12 cellular contexts compared by ENCODE assay signal in the genomic region with DNA sequence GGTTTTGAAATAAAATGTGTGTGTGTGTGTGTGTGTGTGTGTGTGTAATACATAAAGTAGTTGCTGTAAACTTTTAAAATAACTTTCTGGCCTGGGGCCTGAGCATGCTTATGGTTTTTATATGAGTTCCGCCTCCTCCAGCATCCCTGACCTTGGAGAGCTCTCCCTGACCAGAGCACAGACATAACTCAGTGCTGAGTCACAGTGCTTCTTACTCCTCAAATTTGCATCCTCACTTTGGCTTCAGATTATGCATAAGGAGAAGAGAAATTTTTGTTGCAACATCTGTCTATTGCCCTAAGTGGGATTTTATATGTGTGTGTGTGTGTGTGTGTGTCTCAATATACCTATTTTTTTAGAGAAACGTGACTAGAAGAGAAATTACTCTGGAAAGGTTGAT.
DNase-seq lines count a peak whose midpoint lies in the region; ATAC-seq and TF ChIP-seq lines count a peak whose summit lies in the region.
"Had no signal": no experiment of that assay in that cellular context is flagged by ENCODE, and none has a peak within 500 bp of the region (broad histone marks: within the 10 kb centered on the region; RNA-seq: fewer than 3 reads in every experiment).

No MANE protein-coding gene starts in this region.

- POLR2A ChIA-PET in T-cell (lab: Charles Lee) = interaction anchor here in 1 of 2 donors (0.6 kb wide), 1 partner anchor 65 kb away, joined by 3 read pairs; no protein-coding TSS in a partner anchor

- peaks cover 61% of the 10 kb centered on the region for H3K4me1 Mint-ChIP-seq in activated naive CD4-positive, alpha-beta T cell treated with anti-CD3 and anti-CD28 coated beads, Interleukin-2, amount 50 U/mL, for 24 hours
- H3K4me1 Mint-ChIP-seq in brain (peaks cover 27% of the 10 kb centered on the region), T-cell (peaks cover 39 to 57% (median 51%) of the 10 kb centered on the region in 3 donors)

- no peak for TF ChIP-seq CTCF in brain (conservative IDR thresholded peaks at IDR 0.05)

- no peak overlapping the region for H3K4me3 Mint-ChIP-seq in activated naive CD4-positive, alpha-beta T cell treated with anti-CD3 and anti-CD28 coated beads, Interleukin-2, amount 50 U/mL, for 24 hours
- H3K4me3 Mint-ChIP-seq in brain = peak overlapping the region in 3 of 5 experiments; percentile 15 to 55 (median 43)
- no peak overlapping the region for H3K4me3 Mint-ChIP-seq in T-cell

- H3K9me3 Mint-ChIP-seq in activated naive CD4-positive, alpha-beta T cell treated with anti-CD3 and anti-CD28 coated beads, Interleukin-2, amount 50 U/mL, for 24 hours = no peaks in the 10 kb centered on the region
- H3K9me3 Mint-ChIP-seq in brain (peaks cover 6 to 13% (median 10%) of the 10 kb centered on the region in 5 experiments), T-cell (no peaks in the 10 kb centered on the region)

- ATAC-seq in T-cell (replicated peaks in 1 of 4) = no peak
- ATAC-seq in HG03457 (IDR thresholded peaks at IDR 0.05; ENCODE audit: unreplicated experiment) = no peak

- H3K27ac ChIP-seq in temporal lobe (ENCODE audit: low read depth, low read length) = peak overlapping the region; percentile 84
- H3K27ac ChIP-seq: RWPE1 had no signal

- peaks cover 21% of the 10 kb centered on the region for H3K36me3 Mint-ChIP-seq in activated naive CD4-positive, alpha-beta T cell treated with anti-CD3 and anti-CD28 coated beads, Interleukin-2, amount 50 U/mL, for 24 hours
- H3K36me3 Mint-ChIP-seq in brain = peaks cover 7% of the 10 kb centered on the region
- peaks cover 29% of the 10 kb centered on the region for H3K36me3 Mint-ChIP-seq in T-cell

- no peak for DNase-seq in activated naive CD4-positive, alpha-beta T cell treated with anti-CD3 and anti-CD28 coated beads, Interleukin-2, amount 50 U/mL, for 16 hours
- DNase-seq in iPS-NIHi11 (ENCODE audit: low spot score) (peak; percentile 24), activated gamma-delta T cell treated with Interleukin-2 at 50 U/mL for 16 hours (no peak), T-cell (no peak)
- DNase-seq: ACHN; activated CD8-positive, alpha-beta memory T cell treated with anti-CD3 and anti-CD28 coated beads for 24 hours; effector CD8-positive, alpha-beta T cell had no signal

- no peaks in the 10 kb centered on the region for H3K27me3 Mint-ChIP-seq in activated naive CD4-positive, alpha-beta T cell treated with anti-CD3 and anti-CD28 coated beads, Interleukin-2, amount 50 U/mL, for 24 hours
- H3K27me3 Mint-ChIP-seq in brain = peaks cover 5% of the 10 kb centered on the region
- no peaks in the 10 kb centered on the region for H3K27me3 Mint-ChIP-seq in T-cell

- peak overlapping the region; percentile 72 for H3K27ac Mint-ChIP-seq in activated naive CD4-positive, alpha-beta T cell treated with anti-CD3 and anti-CD28 coated beads, Interleukin-2, amount 50 U/mL, for 24 hours
- H3K27ac Mint-ChIP-seq in brain (peak overlapping the region; percentile 8 to 77 (median 43)), T-cell (no peak overlapping the region)

- CTCF ChIA-PET in T-cell (lab: Charles Lee) = interaction anchor here (0.7 to 1.5 kb wide), 2 partner anchors 13 to 175 kb away, joined by 4 to 5 read pairs; no protein-coding TSS in a partner anchor

Comparison
In these comparisons a context has a peak if more than half of its experiments do, and no peak if none do; other contexts are left out.
1. H3K27ac Mint-ChIP-seq: peak in activated naive CD4-positive, alpha-beta T cell treated with anti-CD3 and anti-CD28 coated beads, Interleukin-2, amount 50 U/mL, for 24 hours (single experiment) and brain (5 of 5); none in T-cell (0 of 2).
2. H3K4me3 Mint-ChIP-seq: peak in brain (3 of 5); none in activated naive CD4-positive, alpha-beta T cell treated with anti-CD3 and anti-CD28 coated beads, Interleukin-2, amount 50 U/mL, for 24 hours (single experiment) and T-cell (0 of 3).